Comparison of ENCODE assay signal across 9 cellular contexts in the genomic region with DNA sequence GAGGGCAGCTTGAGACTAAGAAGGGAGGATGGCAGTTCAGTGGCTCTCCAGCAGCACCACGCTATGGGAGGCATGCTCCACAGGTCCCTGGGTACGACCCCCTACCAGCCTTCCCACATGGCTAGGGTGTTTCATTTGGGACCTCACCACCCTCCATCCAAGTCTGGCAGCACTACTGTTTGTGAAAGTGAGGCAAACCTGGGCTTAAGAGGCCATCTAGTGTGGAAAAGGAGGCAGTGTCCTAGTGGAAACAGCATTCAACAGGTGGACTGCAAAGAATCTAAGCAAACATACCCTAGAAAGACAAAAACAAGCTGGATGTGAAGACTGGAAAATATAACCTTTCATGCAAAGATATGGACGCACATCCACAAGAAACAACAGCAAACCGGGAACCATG. TPM values are rescaled to one million over a fixed set of nuclear protein-coding genes. Genes with fewer than 3 reads are reported as not detected.
DNase-seq lines count a peak whose midpoint lies in the region; FAIRE-seq and TF ChIP-seq lines count a peak whose summit lies in the region.
"Had no signal": no experiment of that assay in that cellular context is flagged by ENCODE, and none has a peak within 500 bp of the region (broad histone marks: within the 10 kb centered on the region; RNA-seq: fewer than 3 reads in every experiment).

No MANE protein-coding gene starts in this region.

- H3K36me3 Mint-ChIP-seq in Caco-2 (ENCODE audit: insufficient read depth, unreplicated experiment) (no peaks in the 10 kb centered on the region), astrocyte (ENCODE audit: low read depth, unreplicated experiment) (no peaks in the 10 kb centered on the region)

- TF ChIP-seq CTCF in Caco-2 (IDR thresholded peaks at IDR 0.05; ENCODE audit: insufficient read depth in 1 of 2, low read depth in 1 of 2, low read length in 1 of 2, severe bottlenecking in 1 of 2, unreplicated experiment in 1 of 2) (peak; percentile 70 to 79), astrocyte (IDR thresholded peaks at IDR 0.05; ENCODE audit: insufficient read depth, low read depth, low read length) (peak; percentile 40), ascending aorta (IDR thresholded peaks at IDR 0.05) (peak in 1 of 3 experiments; percentile 10)

- H3K4me1 Mint-ChIP-seq in Caco-2 (ENCODE audit: low read depth, unreplicated experiment) = no peaks in the 10 kb centered on the region
- H3K4me1 Mint-ChIP-seq in astrocyte (ENCODE audit: low read depth, unreplicated experiment) = no peaks in the 10 kb centered on the region

- H3K9me3 Mint-ChIP-seq in Caco-2 (ENCODE audit: unreplicated experiment) = no peaks in the 10 kb centered on the region
- peaks cover 3% of the 10 kb centered on the region for H3K9me3 Mint-ChIP-seq in astrocyte (ENCODE audit: unreplicated experiment)
- H3K9me3 Mint-ChIP-seq: T-helper 1 cell treated with Interleukin-12 subunit alpha and Interleukin-12 subunit beta and Interleukin-4 antibody, amounts not matched to agents 30 μg/mL and 1 μg/mL, for 36 hours had no signal

- H3K9me3 ChIP-seq in Caco-2 (no peaks in the 10 kb centered on the region), astrocyte (ENCODE audit: insufficient read depth, low read depth, low read length) (no peaks in the 10 kb centered on the region), ascending aorta (no peaks in the 10 kb centered on the region)

- CTCF ChIA-PET in Caco-2 (lab: Charles Lee) = interaction anchor here (0.7 to 1.0 kb wide), 5 partner anchors 11 to 368 kb away, joined by 3 to 6 read pairs (median 3); partner anchors contain the start of genes BOD1 and CPEB4

- H3K4me3 Mint-ChIP-seq in Caco-2 (ENCODE audit: unreplicated experiment) (no peak overlapping the region), astrocyte (ENCODE audit: unreplicated experiment) (no peak overlapping the region)
- H3K4me3 Mint-ChIP-seq: T-helper 1 cell treated with Interleukin-12 subunit alpha and Interleukin-12 subunit beta and Interleukin-4 antibody, amounts not matched to agents 30 μg/mL and 1 μg/mL, for 36 hours had no signal

- H3K27me3 Mint-ChIP-seq in Caco-2 (ENCODE audit: insufficient read depth, unreplicated experiment) (peaks cover 3% of the 10 kb centered on the region), astrocyte (ENCODE audit: low read depth, unreplicated experiment) (peaks cover 9% of the 10 kb centered on the region)

- intact Hi-C loops in Caco-2 (cut with micrococcal nuclease; ENCODE audit: unreplicated experiment) = loop anchor here (1.0 to 2.0 kb wide), 2 partner anchors 365 to 689 kb away; no protein-coding TSS in a partner anchor
- intact Hi-C loops in posterior vena cava (cut with DNase I) = no loop called here
- intact Hi-C loops in ascending aorta (cut with DNase I) = no loop called here

- H3K4me3 ChIP-seq in Caco-2 (ENCODE audit: low read depth, low read length) (no peak overlapping the region), astrocyte (ENCODE audit: insufficient read depth, low read depth, low read length) (no peak overlapping the region), ascending aorta (no peak overlapping the region)
- no peak overlapping the region for H3K4me3 ChIP-seq in Jurkat, Clone E6-1 (ENCODE audit: low read length)

- H3K36me3 ChIP-seq in Caco-2 (ENCODE audit: control insufficient read depth, insufficient read depth, low read length) = no peaks in the 10 kb centered on the region
- no peaks in the 10 kb centered on the region for H3K36me3 ChIP-seq in astrocyte (ENCODE audit: insufficient read depth, low read length)
- H3K36me3 ChIP-seq in ascending aorta = no peaks in the 10 kb centered on the region

- FAIRE-seq in astrocyte (lab: Jason Lieb, UNC) = no peak

- DNase-seq in Caco-2 (peak in 1 of 2 experiments; percentile 57), astrocyte (ENCODE audit: low read depth) (no peak), kidney glomerular epithelial cell (lab: John Stamatoyannopoulos, UW) (peak; percentile 2), retina (no peak), posterior vena cava (ENCODE audit: low spot score) (no peak), KBM-7 (no peak), ascending aorta (ENCODE audit: low spot score in 2 of 2) (no peak)
- peak; percentile 8 for DNase-seq in Jurkat, Clone E6-1 (ENCODE audit: low read depth, low spot score)

- H2AFZ ChIP-seq in astrocyte (ENCODE audit: low read depth, low read length) = no peak overlapping the region

- no peak overlapping the region for H3K27ac ChIP-seq in astrocyte (ENCODE audit: low read depth, low read length)
- no peak overlapping the region for H3K27ac ChIP-seq in ascending aorta

- no peak overlapping the region for H3K27ac Mint-ChIP-seq in Caco-2 (ENCODE audit: unreplicated experiment)
- H3K27ac Mint-ChIP-seq in astrocyte (ENCODE audit: unreplicated experiment) = no peak overlapping the region
- H3K27ac Mint-ChIP-seq: T-helper 1 cell treated with Interleukin-12 subunit alpha and Interleukin-12 subunit beta and Interleukin-4 antibody, amounts not matched to agents 30 μg/mL and 1 μg/mL, for 36 hours had no signal

- in situ Hi-C loops in KBM-7 (cut with MboI; ENCODE audit: low pct_unique_long_range_greater_than_20kb, low sequenced_read_pairs) = no loop called here

- no peaks in the 10 kb centered on the region for H3K4me1 ChIP-seq in Caco-2
- no peaks in the 10 kb centered on the region for H3K4me1 ChIP-seq in astrocyte (ENCODE audit: insufficient read depth, low read length)
- H3K4me1 ChIP-seq in ascending aorta = no peaks in the 10 kb centered on the region

- no peaks in the 10 kb centered on the region for H4K20me1 ChIP-seq in astrocyte (ENCODE audit: insufficient read depth, low read length)

- H3K4me2 ChIP-seq in astrocyte (ENCODE audit: low read length) = no peak overlapping the region

- H3K9ac ChIP-seq in astrocyte (ENCODE audit: low read length) = no peak overlapping the region

- no peaks in the 10 kb centered on the region for H3K79me2 ChIP-seq in astrocyte (ENCODE audit: insufficient read depth, low read length)

- POLR2A ChIA-PET in Caco-2 (lab: Charles Lee) = no interaction called here

- BruUV-seq in Caco-2 (replicated peaks; lab: Mats Ljungman, UMichigan) = no TSS peak

- H3K27me3 ChIP-seq in Caco-2 (replicated peaks; ENCODE audit: control insufficient read depth, insufficient read depth, low read length) (no peaks in the 10 kb centered on the region), astrocyte (ENCODE audit: insufficient read depth, low read length) (peaks cover 9% of the 10 kb centered on the region), ascending aorta (no peaks in the 10 kb centered on the region)

RNA-seq across cellular contexts. Expression of gene C5orf47, which starts 4.8 kb away (rescaled TPM):
- total RNA-seq in Caco-2 (2022) = 0.18 and 0.32 TPM in 2 replicates
- not detected for polyA plus RNA-seq in Jurkat, Clone E6-1 (2012; ENCODE audit: insufficient read depth, insufficient read length)
- total RNA-seq in astrocyte = not detected in 2 replicates
- under 1 TPM in 1 of 2 donors, not detected in 1; 0.33 TPM for total RNA-seq in posterior vena cava
- not detected for total RNA-seq in ascending aorta

Comparison
In these comparisons a context has a peak if more than half of its experiments do, and no peak if none do; other contexts are left out.
1. DNase-seq: peak in Jurkat, Clone E6-1 (single experiment) and kidney glomerular epithelial cell (single experiment); none in astrocyte (single experiment), retina (single experiment), posterior vena cava (single experiment), KBM-7 (single experiment) and ascending aorta (0 of 2).